9 cellular contexts compared by ENCODE assay signal in genomic region chr9:83219154-83219923, GRCh38.
A peak's percentile ranks its signal among the peaks of the same experiment; 100 is the strongest.
DNase-seq lines count a peak whose midpoint lies in the region; ATAC-seq and TF ChIP-seq lines count a peak whose summit lies in the region.
"Had no signal": no experiment of that assay in that cellular context is flagged by ENCODE, and none has a peak within 500 bp of the region (broad histone marks: within the 10 kb centered on the region; RNA-seq: fewer than 3 reads in every experiment).

No MANE protein-coding gene starts in this region.

- peak overlapping the region; percentile 66 to 78 for H3K27ac ChIP-seq in right atrium auricular region

- peaks cover 3% of the 10 kb centered on the region for H3K4me1 Mint-ChIP-seq in activated CD4-positive, alpha-beta T cell treated with anti-CD3 and anti-CD28 coated beads for 36 hours
- peaks cover 3% of the 10 kb centered on the region for H3K4me1 Mint-ChIP-seq in osteocyte (ENCODE audit: unreplicated experiment)

- peak overlapping the region; percentile 43 for H3K4me3 Mint-ChIP-seq in activated CD4-positive, alpha-beta T cell treated with anti-CD3 and anti-CD28 coated beads for 36 hours
- H3K4me3 Mint-ChIP-seq in osteocyte (ENCODE audit: unreplicated experiment) = peak overlapping the region; percentile 96

- in situ Hi-C loops in astrocyte of the cerebellum (cut with HindIII; ENCODE audit: low sequenced_read_pairs) = no loop called here

- CTCF ChIA-PET in activated CD4-positive, alpha-beta T cell treated with anti-CD3 and anti-CD28 coated beads for 36 hours (lab: Charles Lee) = no interaction called here

- intact Hi-C loops in activated CD4-positive, alpha-beta T cell treated with anti-CD3 and anti-CD28 coated beads for 36 hours (cut with DNase I, micrococcal nuclease) = no loop called here

- no peaks in the 10 kb centered on the region for H3K36me3 ChIP-seq in right atrium auricular region

- H3K27me3 Mint-ChIP-seq in activated CD4-positive, alpha-beta T cell treated with anti-CD3 and anti-CD28 coated beads for 36 hours = peaks cover 33% of the 10 kb centered on the region
- H3K27me3 Mint-ChIP-seq in osteocyte (ENCODE audit: unreplicated experiment) = peaks cover 15% of the 10 kb centered on the region

- POLR2A ChIA-PET in activated CD4-positive, alpha-beta T cell treated with anti-CD3 and anti-CD28 coated beads for 36 hours (lab: Charles Lee) = no interaction called here

- TF ChIP-seq CTCF in astrocyte of the cerebellum (IDR thresholded peaks at IDR 0.05; ENCODE audit: low read depth, low read length, missing control alignments) = peak; percentile 29
- peak in 1 of 2 donors; percentile 65 for TF ChIP-seq CTCF in right atrium auricular region (IDR thresholded peaks at IDR 0.05)
- peak; percentile 66 for TF ChIP-seq CTCF in osteocyte (IDR thresholded peaks at IDR 0.05)

- ATAC-seq in activated CD4-positive, alpha-beta T cell treated with anti-CD3 and anti-CD28 coated beads for 36 hours = no peak
- ATAC-seq in HG03066 (IDR thresholded peaks at IDR 0.05; ENCODE audit: low read depth, unreplicated experiment) = peak; percentile 43
- no peak for ATAC-seq in GM18502 (IDR thresholded peaks at IDR 0.05; ENCODE audit: poor library complexity, unreplicated experiment)

- H3K27ac Mint-ChIP-seq in activated CD4-positive, alpha-beta T cell treated with anti-CD3 and anti-CD28 coated beads for 36 hours = no peak overlapping the region
- peak overlapping the region; percentile 92 for H3K27ac Mint-ChIP-seq in osteocyte (ENCODE audit: unreplicated experiment)

- H3K4me3 ChIP-seq in astrocyte of the cerebellum (ENCODE audit: low read depth, low read length) (peak overlapping the region; percentile 65), right atrium auricular region (peak overlapping the region; percentile 57 to 60)

- peak; percentile 23 for DNase-seq in activated CD4-positive, alpha-beta T cell treated with anti-CD3 and anti-CD28 coated beads for 36 hours
- DNase-seq in activated CD4-positive, alpha-beta T cell treated with anti-CD3 and anti-CD28 coated beads for 1 hour = no peak
- DNase-seq in NCI-H345 treated with DMSO at 0.1 percent for 48 hours (lab: John Stamatoyannopoulos, UW; ENCODE audit: unreplicated experiment) (peak; percentile 6), astrocyte of the cerebellum (ENCODE audit: low read depth) (peak; percentile 68), right atrium auricular region (ENCODE audit: low spot score) (peak; percentile 78), osteocyte (ENCODE audit: extremely low spot score, unreplicated experiment) (no peak)
- DNase-seq: DND-41 had no signal

- peaks cover 5% of the 10 kb centered on the region for H3K9me3 Mint-ChIP-seq in activated CD4-positive, alpha-beta T cell treated with anti-CD3 and anti-CD28 coated beads for 36 hours (ENCODE audit: low read depth)
- H3K9me3 Mint-ChIP-seq in osteocyte (ENCODE audit: unreplicated experiment) = no peaks in the 10 kb centered on the region

- peaks cover 0 to 28% of the 10 kb centered on the region in 2 donors for H3K4me1 ChIP-seq in right atrium auricular region

- no peaks in the 10 kb centered on the region for H3K36me3 Mint-ChIP-seq in activated CD4-positive, alpha-beta T cell treated with anti-CD3 and anti-CD28 coated beads for 36 hours (ENCODE audit: low read depth)
- no peaks in the 10 kb centered on the region for H3K36me3 Mint-ChIP-seq in osteocyte (ENCODE audit: unreplicated experiment)

- H3K9me3 ChIP-seq in right atrium auricular region = no peaks in the 10 kb centered on the region

- H3K27me3 ChIP-seq in right atrium auricular region = no peaks in the 10 kb centered on the region

Comparison
In these comparisons a context has a peak if more than half of its experiments do, and no peak if none do; other contexts are left out.
1. DNase-seq: peak in activated CD4-positive, alpha-beta T cell treated with anti-CD3 and anti-CD28 coated beads for 36 hours (single experiment), NCI-H345 treated with DMSO at 0.1 percent for 48 hours (single experiment), astrocyte of the cerebellum (single experiment) and right atrium auricular region (single experiment); none in activated CD4-positive, alpha-beta T cell treated with anti-CD3 and anti-CD28 coated beads for 1 hour (single experiment) and osteocyte (single experiment).